15 cellular contexts compared by ENCODE assay signal in genomic region chr1:150410582-150411101, GRCh38. TPM values are rescaled to one million over a fixed set of nuclear protein-coding genes. Genes with fewer than 3 reads are reported as not detected.
DNase-seq lines count a peak whose midpoint lies in the region; ATAC-seq and TF ChIP-seq lines count a peak whose summit lies in the region.
"Had no signal": no experiment of that assay in that cellular context is flagged by ENCODE, and none has a peak within 500 bp of the region (broad histone marks: within the 10 kb centered on the region; RNA-seq: fewer than 3 reads in every experiment).

No MANE protein-coding gene starts in this region.

- no peaks in the 10 kb centered on the region for H3K27me3 Mint-ChIP-seq in activated naive CD4-positive, alpha-beta T cell treated with anti-CD3 and anti-CD28 coated beads, Interleukin-2, amount 50 U/mL, for 24 hours
- H3K27me3 Mint-ChIP-seq in activated naive CD4-positive, alpha-beta T cell treated with anti-CD3 and anti-CD28 coated beads, Interleukin-2, amount 10 ng/mL, durations not matched to agents 7 days and 5 days: no peaks in the 10 kb centered on the region
- H3K27me3 Mint-ChIP-seq: activated T-cell treated with anti-CD3 and anti-CD28 coated beads, Interleukin-2, amount 50 U/mL, for 24 hours had no signal

- DNase-seq in activated naive CD4-positive, alpha-beta T cell treated with anti-CD3 and anti-CD28 coated beads, Interleukin-2, amount 10 ng/mL, durations not matched to agents 7 days and 5 days: no peak
- DNase-seq in brain microvascular endothelial cell (peak; percentile 9), right lobe of liver (peak in 1 of 3 donors; percentile 31), superior temporal gyrus (ENCODE audit: extremely low spot score) (peak; percentile 66), AG20443 (ENCODE audit: low spot score) (no peak), uterus (no peak), NCI-H1105 (lab: John Stamatoyannopoulos, UW) (no peak)
- DNase-seq: activated CD4-positive, CD25-positive, alpha-beta regulatory T cell; activated T-cell treated with anti-CD3 and anti-CD28 coated beads, Interleukin-2, amount 50 U/mL, for 24 hours; DND-41; kidney; NCI-H510A treated with DMSO at 0.1 percent for 48 hours had no signal

- H3K4me1 ChIP-seq in right lobe of liver (peaks cover 0 to 36% (median 16%) of the 10 kb centered on the region in 4 donors), uterus (no peaks in the 10 kb centered on the region)
- H3K4me1 ChIP-seq: prostate gland had no signal

- no peaks in the 10 kb centered on the region for H3K9me3 ChIP-seq in right lobe of liver
- H3K9me3 ChIP-seq in uterus: no peaks in the 10 kb centered on the region
- H3K9me3 ChIP-seq: prostate gland, thoracic aorta had no signal

- ATAC-seq in right lobe of liver: peak; percentile 56 to 83 (median 74)

- in situ Hi-C loops in brain microvascular endothelial cell (cut with HindIII; ENCODE audit: low pct_ligation_motif_present, low sequenced_read_pairs): no loop called here

- H3K4me3 ChIP-seq in brain microvascular endothelial cell (ENCODE audit: low read depth, low read length) (no peak overlapping the region), right lobe of liver (no peak overlapping the region), uterus (no peak overlapping the region)
- H3K4me3 ChIP-seq: prostate gland, thoracic aorta had no signal

- H3K27ac ChIP-seq in brain microvascular endothelial cell (no peak overlapping the region), right lobe of liver (peak overlapping the region in 1 of 3 donors; percentile 75), uterus (no peak overlapping the region)
- H3K27ac ChIP-seq: prostate gland, thoracic aorta had no signal

- H3K4me3 Mint-ChIP-seq in activated naive CD4-positive, alpha-beta T cell treated with anti-CD3 and anti-CD28 coated beads, Interleukin-2, amount 50 U/mL, for 24 hours: no peak overlapping the region
- H3K4me3 Mint-ChIP-seq in activated naive CD4-positive, alpha-beta T cell treated with anti-CD3 and anti-CD28 coated beads, Interleukin-2, amount 10 ng/mL, durations not matched to agents 7 days and 5 days: no peak overlapping the region
- H3K4me3 Mint-ChIP-seq: activated T-cell treated with anti-CD3 and anti-CD28 coated beads, Interleukin-2, amount 50 U/mL, for 24 hours had no signal

- peak overlapping the region; percentile 9 for H3K27ac Mint-ChIP-seq in activated naive CD4-positive, alpha-beta T cell treated with anti-CD3 and anti-CD28 coated beads, Interleukin-2, amount 50 U/mL, for 24 hours
- H3K27ac Mint-ChIP-seq in activated naive CD4-positive, alpha-beta T cell treated with anti-CD3 and anti-CD28 coated beads, Interleukin-2, amount 10 ng/mL, durations not matched to agents 7 days and 5 days: no peak overlapping the region

- H3K36me3 Mint-ChIP-seq in activated naive CD4-positive, alpha-beta T cell treated with anti-CD3 and anti-CD28 coated beads, Interleukin-2, amount 50 U/mL, for 24 hours: peaks cover 2% of the 10 kb centered on the region
- peaks cover 2% of the 10 kb centered on the region for H3K36me3 Mint-ChIP-seq in activated naive CD4-positive, alpha-beta T cell treated with anti-CD3 and anti-CD28 coated beads, Interleukin-2, amount 10 ng/mL, durations not matched to agents 7 days and 5 days

- WGBS in right lobe of liver (ENCODE audit: insufficient coverage, low coverage, low lambda C conversion rate, missing lambda C conversion rate): 30% methylated on average over 6 of the region's 6 CpGs

- intact Hi-C loops in right lobe of liver (cut with DNase I) (no loop called here), uterus (cut with DNase I; ENCODE audit: low total_unique reads) (no loop called here)

- H3K9me3 Mint-ChIP-seq in activated naive CD4-positive, alpha-beta T cell treated with anti-CD3 and anti-CD28 coated beads, Interleukin-2, amount 50 U/mL, for 24 hours: no peaks in the 10 kb centered on the region
- H3K9me3 Mint-ChIP-seq in activated naive CD4-positive, alpha-beta T cell treated with anti-CD3 and anti-CD28 coated beads, Interleukin-2, amount 10 ng/mL, durations not matched to agents 7 days and 5 days: no peaks in the 10 kb centered on the region
- H3K9me3 Mint-ChIP-seq: activated T-cell treated with anti-CD3 and anti-CD28 coated beads, Interleukin-2, amount 50 U/mL, for 24 hours had no signal

- H3K27me3 ChIP-seq in brain microvascular endothelial cell (replicated peaks) (no peaks in the 10 kb centered on the region), right lobe of liver (no peaks in the 10 kb centered on the region), uterus (no peaks in the 10 kb centered on the region)

- TF ChIP-seq CTCF in brain microvascular endothelial cell (IDR thresholded peaks at IDR 0.05; ENCODE audit: low read depth, low read length, missing control alignments): no peak
- no peak for TF ChIP-seq CTCF in right lobe of liver (IDR thresholded peaks at IDR 0.05)
- no peak for TF ChIP-seq CTCF in uterus (IDR thresholded peaks at IDR 0.05)

- H3K36me3 ChIP-seq in brain microvascular endothelial cell (replicated peaks): no peaks in the 10 kb centered on the region
- no peaks in the 10 kb centered on the region for H3K36me3 ChIP-seq in right lobe of liver
- H3K36me3 ChIP-seq in uterus: no peaks in the 10 kb centered on the region
- H3K36me3 ChIP-seq: prostate gland, thoracic aorta had no signal

- TF ChIP-seq POLR2A in right lobe of liver (IDR thresholded peaks at IDR 0.05) (no peak), uterus (IDR thresholded peaks at IDR 0.05) (no peak)

- CTCF ChIA-PET in activated naive CD4-positive, alpha-beta T cell treated with anti-CD3 and anti-CD28 coated beads, Interleukin-2, amount 10 ng/mL, durations not matched to agents 7 days and 5 days (lab: Charles Lee): no interaction called here

- peaks cover 82% of the 10 kb centered on the region for H3K4me1 Mint-ChIP-seq in activated naive CD4-positive, alpha-beta T cell treated with anti-CD3 and anti-CD28 coated beads, Interleukin-2, amount 50 U/mL, for 24 hours
- peaks cover 4% of the 10 kb centered on the region for H3K4me1 Mint-ChIP-seq in activated naive CD4-positive, alpha-beta T cell treated with anti-CD3 and anti-CD28 coated beads, Interleukin-2, amount 10 ng/mL, durations not matched to agents 7 days and 5 days

RNA-seq across cellular contexts. Expression of gene RPRD2, which starts 46.7 kb away (rescaled TPM):
- total RNA-seq in right lobe of liver: 10 to 100 TPM in 4 of 6 experiments, 1 to 10 TPM in 2; 8.9 to 17.5 (median 11.0) TPM
- total RNA-seq in uterus: 10 to 100 TPM; 17.1 to 77.1 (median 37.9) TPM

Comparison
In these comparisons a context has a peak if more than half of its experiments do, and no peak if none do; other contexts are left out.
1. DNase-seq: peak in brain microvascular endothelial cell (single experiment) and superior temporal gyrus (single experiment); none in activated naive CD4-positive, alpha-beta T cell treated with anti-CD3 and anti-CD28 coated beads, Interleukin-2, amount 10 ng/mL, durations not matched to agents 7 days and 5 days (single experiment), AG20443 (single experiment), uterus (0 of 2) and NCI-H1105 (single experiment).